In the genomic region with DNA sequence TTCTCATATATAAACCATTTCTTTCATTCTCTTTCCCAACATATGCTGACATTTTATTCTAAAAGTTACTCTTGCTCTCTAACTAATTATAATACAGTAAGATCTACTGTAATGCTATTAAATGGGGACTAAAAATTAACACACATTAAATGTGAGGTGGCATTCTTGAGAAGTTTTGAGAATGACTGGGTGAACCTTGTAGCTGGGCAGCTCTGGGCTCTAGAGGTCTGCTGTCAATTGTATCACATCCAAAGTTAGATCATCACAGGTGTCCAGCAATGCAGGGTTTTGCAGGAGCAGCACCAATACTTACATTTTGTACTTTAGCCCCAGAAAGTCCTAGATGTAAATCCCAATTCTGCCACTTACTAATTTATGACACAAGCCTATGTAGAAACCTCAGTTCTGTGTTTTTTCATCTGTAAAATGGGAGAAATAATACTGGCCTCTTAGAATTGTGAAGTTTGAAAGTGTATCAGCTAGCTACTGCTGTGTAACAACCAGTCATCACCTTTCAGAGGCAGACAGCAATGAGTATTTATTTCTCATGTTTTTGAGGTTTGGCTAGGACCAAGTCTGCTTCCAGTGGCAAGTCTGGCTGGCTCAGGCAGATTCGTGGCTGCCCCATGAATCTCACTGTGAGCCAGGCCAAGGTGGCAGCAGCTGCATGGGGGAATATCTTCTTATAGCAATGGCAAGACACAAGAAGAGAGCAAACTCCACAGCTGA, we compare ENCODE assay signal across 18 cellular contexts.
DNase-seq lines count a peak whose midpoint lies in the region; ATAC-seq, FAIRE-seq and TF ChIP-seq lines count a peak whose summit lies in the region.
"Had no signal": no experiment of that assay in that cellular context is flagged by ENCODE, and none has a peak within 500 bp of the region (broad histone marks: within the 10 kb centered on the region; RNA-seq: fewer than 3 reads in every experiment).

No MANE protein-coding gene starts in this region.

- H3K36me3 ChIP-seq in HCT116 (ENCODE audit: control insufficient read depth in 1 of 2, insufficient read depth in 2 of 2, low read length in 2 of 2): no peaks in the 10 kb centered on the region
- no peaks in the 10 kb centered on the region for H3K36me3 ChIP-seq in K562 (ENCODE audit: control insufficient read depth, insufficient read depth, low read length)
- no peaks in the 10 kb centered on the region for H3K36me3 ChIP-seq in muscle layer of colon (ENCODE audit: insufficient read depth, low read length)
- H3K36me3 ChIP-seq in suprapubic skin: no peaks in the 10 kb centered on the region
- no peaks in the 10 kb centered on the region for H3K36me3 ChIP-seq in Caco-2 (ENCODE audit: control insufficient read depth, insufficient read depth, low read length)

- FAIRE-seq in K562 (lab: Jason Lieb, UNC) (no peak), GM19239 (lab: Jason Lieb, UNC) (no peak)
- FAIRE-seq: GM12892 had no signal

- RAD21 ChIA-PET in HCT116 (lab: Charles Lee; ENCODE audit: low non-redundant PET in 1 of 2, low total read pairs in 2 of 2, uncharacterized antibody in 2 of 2, unreplicated experiment in 2 of 2): no interaction called here

- H3K4me1 ChIP-seq in HCT116 (ENCODE audit: control insufficient read depth in 1 of 2, insufficient read depth in 2 of 2, low read length in 2 of 2) (peaks cover 7 to 14% of the 10 kb centered on the region in 2 experiments), K562 (replicated peaks in 1 of 2; ENCODE audit: control insufficient read depth in 2 of 2, insufficient read depth in 2 of 2, low read length in 2 of 2) (peaks cover 0 to 6% of the 10 kb centered on the region in 2 experiments; a peak in 3 of 5 replicates), muscle layer of colon (ENCODE audit: insufficient read depth, low read length) (peaks cover 37% of the 10 kb centered on the region), suprapubic skin (peaks cover 25% of the 10 kb centered on the region), Caco-2 (peaks cover 10% of the 10 kb centered on the region)

- no peak overlapping the region for H3K4me3 Mint-ChIP-seq in T-helper 2 cell treated with Interferon-gamma antibody and Interleukin-4, amounts not matched to agents 5 μg/mL and 100 μg/mL, for 36 hours
- no peak overlapping the region for H3K4me3 Mint-ChIP-seq in Caco-2 (ENCODE audit: unreplicated experiment)
- H3K4me3 Mint-ChIP-seq: CD4-positive, CD25-positive, alpha-beta regulatory T cell; IgD-negative memory B cell had no signal

- TF ChIP-seq CTCF in HCT116 (IDR thresholded peaks at IDR 0.05 in 2 of 3, conservative IDR thresholded peaks at IDR 0.05 in 1 of 3; ENCODE audit: borderline replicate concordance in 1 of 3, insufficient read depth in 1 of 3, low read depth in 2 of 3, low read length in 2 of 3): no peak
- TF ChIP-seq CTCF in K562 (IDR thresholded peaks at IDR 0.05 in 2 of 3, conservative IDR thresholded peaks at IDR 0.05 in 1 of 3; ENCODE audit: insufficient read depth in 2 of 3, low read depth in 1 of 3, low read length in 3 of 3): no peak
- TF ChIP-seq CTCF in suprapubic skin (IDR thresholded peaks at IDR 0.05): no peak
- TF ChIP-seq CTCF in Caco-2 (IDR thresholded peaks at IDR 0.05; ENCODE audit: insufficient read depth in 1 of 2, low read depth in 1 of 2, low read length in 1 of 2, severe bottlenecking in 1 of 2, unreplicated experiment in 1 of 2): no peak

- DNase-seq in HCT116 (ENCODE audit: low read depth, low spot score) (no peak), K562 (ENCODE audit: extremely low read depth in 1 of 4, low spot score in 3 of 4) (no peak), suprapubic skin (ENCODE audit: low spot score in 2 of 2) (no peak), SKM-1 (lab: John Stamatoyannopoulos, UW; ENCODE audit: unreplicated experiment) (no peak), Caco-2 (no peak), GM19239 (ENCODE audit: insufficient read length, low spot score) (no peak)
- no peak for DNase-seq in T-helper 2 cell treated with Interferon-gamma antibody and Interleukin-4, amounts not matched to agents 5 μg/mL and 100 μg/mL, for 36 hours (ENCODE audit: low spot score)
- DNase-seq: CD4-positive, CD25-positive, alpha-beta regulatory T cell; GDM1; MV-4-11; NCI-H1417 treated with DMSO at 0.1 percent for 48 hours; NCI-H2029 treated with DMSO at 0.1 percent for 48 hours; NCI-H526 treated with DMSO at 0.1 percent for 48 hours; RPMI8226; SK-N-SH had no signal

- POLR2A ChIA-PET in HCT116 (lab: Charles Lee) (no interaction called here), K562 (lab: Yijun Ruan, JAX) (no interaction called here), Caco-2 (lab: Charles Lee) (no interaction called here)

- no peak overlapping the region for H3K4me2 ChIP-seq in HCT116 (ENCODE audit: low read length)
- H3K4me2 ChIP-seq in K562 (ENCODE audit: insufficient read depth, low read length): no peak overlapping the region
- H3K4me2 ChIP-seq: SK-N-SH had no signal

- H3K9ac ChIP-seq in HCT116 (ENCODE audit: low read length): no peak overlapping the region
- no peak overlapping the region for H3K9ac ChIP-seq in K562 (ENCODE audit: insufficient read depth in 1 of 2, low read depth in 2 of 2, low read length in 2 of 2)
- no peak overlapping the region for H3K9ac ChIP-seq in muscle layer of colon (ENCODE audit: low read length)
- H3K9ac ChIP-seq: SK-N-SH had no signal

- H3K27me3 Mint-ChIP-seq in T-helper 2 cell treated with Interferon-gamma antibody and Interleukin-4, amounts not matched to agents 5 μg/mL and 100 μg/mL, for 36 hours (ENCODE audit: low read depth): no peaks in the 10 kb centered on the region
- H3K27me3 Mint-ChIP-seq in Caco-2 (ENCODE audit: insufficient read depth, unreplicated experiment): no peaks in the 10 kb centered on the region
- H3K27me3 Mint-ChIP-seq: CD4-positive, CD25-positive, alpha-beta regulatory T cell had no signal

- CTCF ChIA-PET in HCT116 (lab: Charles Lee) (interaction anchor here (3.2 kb wide), 1 partner anchor 14 kb away, joined by 16 read pairs; no protein-coding TSS in a partner anchor), K562 (lab: Yijun Ruan, JAX; ENCODE audit: low intra/inter-chr PET ratio) (no interaction called here), Caco-2 (lab: Charles Lee) (no interaction called here)

- in situ Hi-C loops in K562 (cut with MboI): no loop called here

- no peaks in the 10 kb centered on the region for H3K36me3 Mint-ChIP-seq in T-helper 2 cell treated with Interferon-gamma antibody and Interleukin-4, amounts not matched to agents 5 μg/mL and 100 μg/mL, for 36 hours (ENCODE audit: low read depth)
- H3K36me3 Mint-ChIP-seq in Caco-2 (ENCODE audit: insufficient read depth, unreplicated experiment): no peaks in the 10 kb centered on the region
- H3K36me3 Mint-ChIP-seq: CD4-positive, CD25-positive, alpha-beta regulatory T cell; IgD-negative memory B cell had no signal

- TF ChIP-seq EP300 in K562 (IDR thresholded peaks at IDR 0.05; ENCODE audit: low read length) (no peak), suprapubic skin (IDR thresholded peaks at IDR 0.05) (no peak)

- no peak overlapping the region for H3K4me3 ChIP-seq in HCT116 (replicated peaks in 1 of 2; ENCODE audit: low read depth in 1 of 2, low read length in 2 of 2)
- H3K4me3 ChIP-seq in K562: no peak overlapping the region
- peak overlapping the region in 1 of 2 donors; percentile 9 for H3K4me3 ChIP-seq in muscle layer of colon (ENCODE audit: low read depth in 1 of 2, low read length in 2 of 2)
- H3K4me3 ChIP-seq in suprapubic skin: no peak overlapping the region
- no peak overlapping the region for H3K4me3 ChIP-seq in Caco-2 (ENCODE audit: low read depth, low read length)

- no peaks in the 10 kb centered on the region for H3K4me1 Mint-ChIP-seq in T-helper 2 cell treated with Interferon-gamma antibody and Interleukin-4, amounts not matched to agents 5 μg/mL and 100 μg/mL, for 36 hours (ENCODE audit: low read depth)
- no peaks in the 10 kb centered on the region for H3K4me1 Mint-ChIP-seq in Caco-2 (ENCODE audit: low read depth, unreplicated experiment)
- H3K4me1 Mint-ChIP-seq: CD4-positive, CD25-positive, alpha-beta regulatory T cell; IgD-negative memory B cell had no signal

- peaks cover 0 to 9% of the 10 kb centered on the region in 2 experiments; a peak in 1 of 4 replicates for H3K9me3 ChIP-seq in HCT116 (ENCODE audit: control insufficient read depth in 1 of 2, insufficient read depth in 1 of 2, low read depth in 1 of 2, low read length in 2 of 2)
- peaks cover 5% of the 10 kb centered on the region; the same call in 1 of the 2 replicates for H3K9me3 ChIP-seq in K562 (replicated peaks; ENCODE audit: control insufficient read depth, insufficient read depth, low read depth, low read length)
- no peaks in the 10 kb centered on the region for H3K9me3 ChIP-seq in muscle layer of colon (ENCODE audit: low read length)
- H3K9me3 ChIP-seq in suprapubic skin: no peaks in the 10 kb centered on the region
- peaks cover 7% of the 10 kb centered on the region; the same call in 1 of the 2 replicates for H3K9me3 ChIP-seq in Caco-2
- H3K9me3 ChIP-seq: SK-N-SH had no signal

- H2AFZ ChIP-seq in HCT116 (ENCODE audit: low read depth, low read length, poor library complexity, severe bottlenecking): no peak overlapping the region
- H2AFZ ChIP-seq in K562 (ENCODE audit: low read depth, low read length): no peak overlapping the region

- BruUV-seq in HCT116 (replicated peaks; lab: Mats Ljungman, UMichigan) (no TSS peak), K562 (replicated peaks; lab: Mats Ljungman, UMichigan) (no TSS peak), Caco-2 (replicated peaks; lab: Mats Ljungman, UMichigan) (no TSS peak)

- H3K9me1 ChIP-seq in K562 (ENCODE audit: control insufficient read depth, insufficient read depth, low read length): no peaks in the 10 kb centered on the region

- H3K27ac Mint-ChIP-seq in T-helper 2 cell treated with Interferon-gamma antibody and Interleukin-4, amounts not matched to agents 5 μg/mL and 100 μg/mL, for 36 hours: no peak overlapping the region
- H3K27ac Mint-ChIP-seq in Caco-2 (ENCODE audit: unreplicated experiment): no peak overlapping the region
- H3K27ac Mint-ChIP-seq: CD4-positive, CD25-positive, alpha-beta regulatory T cell; IgD-negative memory B cell had no signal

- H3K79me2 ChIP-seq in HCT116 (ENCODE audit: insufficient read depth, low read length): no peaks in the 10 kb centered on the region
- no peaks in the 10 kb centered on the region for H3K79me2 ChIP-seq in K562 (ENCODE audit: control insufficient read depth, insufficient read depth, low read length)

- H3K9me2 ChIP-seq in HCT116 (ENCODE audit: insufficient read depth): no peaks in the 10 kb centered on the region
- H3K9me2 ChIP-seq: SK-N-SH had no signal

- no peak for ATAC-seq in HCT116
- no peak for ATAC-seq in K562

- intact Hi-C loops in HCT116 (cut with micrococcal nuclease): no loop called here
- intact Hi-C loops in K562 (cut with micrococcal nuclease): no loop called here
- intact Hi-C loops in Caco-2 (cut with micrococcal nuclease; ENCODE audit: unreplicated experiment): no loop called here

- no peak for TF ChIP-seq POLR2A in HCT116 (IDR thresholded peaks at IDR 0.05; ENCODE audit: borderline replicate concordance, extremely low read depth, insufficient read depth, insufficient read length)
- no peak for TF ChIP-seq POLR2A in K562 (conservative IDR thresholded peaks at IDR 0.05)
- no peak for TF ChIP-seq POLR2A in suprapubic skin (IDR thresholded peaks at IDR 0.05)

- H3K27ac ChIP-seq in HCT116 (ENCODE audit: low read depth, low read length): no peak overlapping the region
- no peak overlapping the region for H3K27ac ChIP-seq in K562 (ENCODE audit: extremely low read depth, low read depth, low read length)
- H3K27ac ChIP-seq in muscle layer of colon (ENCODE audit: low read depth, low read length): peak overlapping the region; percentile 64
- H3K27ac ChIP-seq in suprapubic skin: peak overlapping the region; percentile 83

- 0% methylated on average over 1 of the region's 1 CpG for WGBS in K562 (ENCODE audit: insufficient coverage, low coverage, missing lambda C conversion rate)
- 90% methylated on average over 1 of the region's 1 CpG for WGBS in suprapubic skin

- no peaks in the 10 kb centered on the region for H4K20me1 ChIP-seq in HCT116 (ENCODE audit: insufficient read depth)
- no peaks in the 10 kb centered on the region for H4K20me1 ChIP-seq in K562 (replicated peaks; ENCODE audit: control insufficient read depth, insufficient read depth, low read length)

- H3K27me3 ChIP-seq in HCT116 (ENCODE audit: insufficient read depth, low read length) (no peaks in the 10 kb centered on the region), K562 (ENCODE audit: control insufficient read depth in 2 of 2, insufficient read depth in 2 of 2, low read length in 2 of 2) (peaks cover 0 to 24% of the 10 kb centered on the region in 2 experiments; a peak in 2 of 5 replicates), muscle layer of colon (ENCODE audit: control insufficient read depth in 1 of 2, insufficient read depth in 2 of 2, low read length in 2 of 2) (no peaks in the 10 kb centered on the region), suprapubic skin (no peaks in the 10 kb centered on the region), Caco-2 (replicated peaks; ENCODE audit: control insufficient read depth, insufficient read depth, low read length) (no peaks in the 10 kb centered on the region)

- no peaks in the 10 kb centered on the region for H3K9me3 Mint-ChIP-seq in T-helper 2 cell treated with Interferon-gamma antibody and Interleukin-4, amounts not matched to agents 5 μg/mL and 100 μg/mL, for 36 hours
- H3K9me3 Mint-ChIP-seq in Caco-2 (ENCODE audit: unreplicated experiment): no peaks in the 10 kb centered on the region
- H3K9me3 Mint-ChIP-seq: IgD-negative memory B cell had no signal

- TF ChIP-seq RAD21 in HCT116 (IDR thresholded peaks at IDR 0.05; ENCODE audit: low read depth): no peak
- no peak for TF ChIP-seq RAD21 in K562 (CRISPR knock-in tag; conservative IDR thresholded peaks at IDR 0.05 in 1 of 2, IDR thresholded peaks at IDR 0.05 in 1 of 2)

Comparison
In these comparisons a context has a peak if more than half of its experiments do, and no peak if none do; other contexts are left out.
1. H3K27ac ChIP-seq: peak in muscle layer of colon (single experiment) and suprapubic skin (single experiment); none in HCT116 (single experiment) and K562 (single experiment).